In genomic region chr4:173119818-173120217, GRCh38 we compare ENCODE assay signal across 26 cellular contexts. TPM values are rescaled to one million over a fixed set of nuclear protein-coding genes. Genes with fewer than 3 reads are reported as not detected.
A peak's percentile ranks its signal among the peaks of the same experiment; 100 is the strongest.
DNase-seq lines count a peak whose midpoint lies in the region; ATAC-seq, FAIRE-seq and TF ChIP-seq lines count a peak whose summit lies in the region.
"Had no signal": no experiment of that assay in that cellular context is flagged by ENCODE, and none has a peak within 500 bp of the region (broad histone marks: within the 10 kb centered on the region; RNA-seq: fewer than 3 reads in every experiment).

No MANE protein-coding gene starts in this region.

- no peaks in the 10 kb centered on the region for H3K9me3 ChIP-seq in fibroblast of lung (ENCODE audit: control insufficient read depth, insufficient read depth, low read depth, low read length)

- no peak overlapping the region for H3K4me2 ChIP-seq in fibroblast of lung (ENCODE audit: extremely low read depth, insufficient read depth, low read length)

- H3K27me3 ChIP-seq in fibroblast of lung (ENCODE audit: control insufficient read depth, insufficient read depth, low read length): no peaks in the 10 kb centered on the region
- H3K27me3 ChIP-seq: brain microvascular endothelial cell, heart right ventricle had no signal

- no peaks in the 10 kb centered on the region for H3K79me2 ChIP-seq in fibroblast of lung (ENCODE audit: control insufficient read depth, insufficient read depth, low read length)

- H3K27me3 Mint-ChIP-seq in activated T-helper 1 cell treated with anti-CD3 and anti-CD28 coated beads, Interleukin-12 subunit alpha, Interleukin-12 subunit beta, Interleukin-2, Interleukin-4 antibody, amounts not matched to agents 30 ng/mL and 10 ng/mL and 1 ng/mL, durations not matched to agents 14 hours and 24 hours and 36 hours (ENCODE audit: insufficient read depth): peaks cover 4% of the 10 kb centered on the region
- H3K27me3 Mint-ChIP-seq: stimulated activated memory B cell treated with anti-CD40 and anti-IgM and Interleukin-4, amounts not matched to agents 10 μg/mL and 1 μg/mL and 100 μg/mL, for 72 hours had no signal

- FAIRE-seq in HTR-8/SVneo (lab: Jason Lieb, UNC): peak; percentile 68

- no peak overlapping the region for H3K27ac ChIP-seq in fibroblast of lung (ENCODE audit: insufficient read depth, low read length)
- H3K27ac ChIP-seq: brain microvascular endothelial cell, coronary artery, WERI-Rb-1 had no signal

- ATAC-seq in SK-N-SH treated with all-trans-retinoic acid at 6 μM for 48 hours: peak; percentile 79
- ATAC-seq in stimulated activated naive CD8-positive, alpha-beta T cell treated with anti-CD3 and anti-CD28 coated beads, Interleukin-15, Interleukin-2, amounts not matched to agents 100 U/mL and 50 U/mL, for 24 hours: no peak
- ATAC-seq: CD8-positive, alpha-beta T cell; heart right ventricle; stimulated activated memory B cell treated with anti-CD40 and anti-IgM and Interleukin-4, amounts not matched to agents 10 μg/mL and 1 μg/mL and 100 μg/mL, for 72 hours had no signal

- H3K36me3 Mint-ChIP-seq in activated T-helper 1 cell treated with anti-CD3 and anti-CD28 coated beads, Interleukin-12 subunit alpha, Interleukin-12 subunit beta, Interleukin-2, Interleukin-4 antibody, amounts not matched to agents 30 ng/mL and 10 ng/mL and 1 ng/mL, durations not matched to agents 14 hours and 24 hours and 36 hours (ENCODE audit: low read depth): no peaks in the 10 kb centered on the region
- H3K36me3 Mint-ChIP-seq: CD8-positive, alpha-beta T cell; immature natural killer cell; stimulated activated memory B cell treated with anti-CD40 and anti-IgM and Interleukin-4, amounts not matched to agents 10 μg/mL and 1 μg/mL and 100 μg/mL, for 72 hours had no signal

- DNase-seq in HTR-8/SVneo (ENCODE audit: insufficient read length, low spot score) (peak; percentile 39), fibroblast of lung (ENCODE audit: low read depth in 2 of 2) (peak; percentile 3 to 53), stromal cell of bone marrow (ENCODE audit: low read depth) (peak; percentile 9), NCI-H345 treated with DMSO at 0.1 percent for 48 hours (lab: John Stamatoyannopoulos, UW; ENCODE audit: unreplicated experiment) (no peak)
- DNase-seq in stimulated activated naive CD8-positive, alpha-beta T cell treated with anti-CD3 and anti-CD28 coated beads, Interleukin-15, Interleukin-2, amounts not matched to agents 100 U/mL and 50 U/mL, for 24 hours: no peak
- DNase-seq in activated T-helper 1 cell treated with anti-CD3 and anti-CD28 coated beads, Interleukin-12 subunit alpha, Interleukin-12 subunit beta, Interleukin-2, Interleukin-4 antibody, amounts not matched to agents 30 ng/mL and 10 ng/mL and 1 ng/mL, durations not matched to agents 14 hours and 24 hours and 36 hours (ENCODE audit: low spot score): no peak
- DNase-seq: activated CD8-positive, alpha-beta memory T cell treated with anti-CD3 and anti-CD28 coated beads, Interleukin-2, amount 50 U/mL, for 48 hours; activated effector memory CD4-positive, alpha-beta T cell treated with Interleukin-2 at 50 U/mL for 16 hours; brain microvascular endothelial cell; CD8-positive, alpha-beta T cell; DMS153; endodermal cell; GF-D8; heart right ventricle; immature natural killer cell; NCI-H1105; NCI-H2029; NCI-H510A; NK-92 treated with Interleukin-12 subunit alpha and Interleukin-12 subunit beta, amount 100 ng/mL, for 24 hours; posterior cingulate gyrus; WERI-Rb-1 had no signal

- no peaks in the 10 kb centered on the region for H3K36me3 ChIP-seq in fibroblast of lung (ENCODE audit: control insufficient read depth, insufficient read depth, low read length)
- H3K36me3 ChIP-seq: brain microvascular endothelial cell, heart right ventricle, WERI-Rb-1 had no signal

- no peak overlapping the region for H3K27ac Mint-ChIP-seq in activated T-helper 1 cell treated with anti-CD3 and anti-CD28 coated beads, Interleukin-12 subunit alpha, Interleukin-12 subunit beta, Interleukin-2, Interleukin-4 antibody, amounts not matched to agents 30 ng/mL and 10 ng/mL and 1 ng/mL, durations not matched to agents 14 hours and 24 hours and 36 hours
- H3K27ac Mint-ChIP-seq: CD8-positive, alpha-beta T cell; endodermal cell; immature natural killer cell; stimulated activated memory B cell treated with anti-CD40 and anti-IgM and Interleukin-4, amounts not matched to agents 10 μg/mL and 1 μg/mL and 100 μg/mL, for 72 hours; T-helper 2 cell treated with Interferon-gamma antibody and Interleukin-4, amounts not matched to agents 5 μg/mL and 100 μg/mL, for 36 hours had no signal

- H3K9ac ChIP-seq in fibroblast of lung (ENCODE audit: insufficient read depth, low read length): no peak overlapping the region

- H3K4me3 Mint-ChIP-seq in activated T-helper 1 cell treated with anti-CD3 and anti-CD28 coated beads, Interleukin-12 subunit alpha, Interleukin-12 subunit beta, Interleukin-2, Interleukin-4 antibody, amounts not matched to agents 30 ng/mL and 10 ng/mL and 1 ng/mL, durations not matched to agents 14 hours and 24 hours and 36 hours: no peak overlapping the region
- H3K4me3 Mint-ChIP-seq: CD8-positive, alpha-beta T cell; endodermal cell; immature natural killer cell; neural crest cell; stimulated activated memory B cell treated with anti-CD40 and anti-IgM and Interleukin-4, amounts not matched to agents 10 μg/mL and 1 μg/mL and 100 μg/mL, for 72 hours; T-helper 2 cell treated with Interferon-gamma antibody and Interleukin-4, amounts not matched to agents 5 μg/mL and 100 μg/mL, for 36 hours had no signal

- no peak for TF ChIP-seq CTCF in fibroblast of lung (conservative IDR thresholded peaks at IDR 0.05 in 1 of 2, IDR thresholded peaks at IDR 0.05 in 1 of 2; ENCODE audit: low read depth in 1 of 2, low read length in 2 of 2)

- no peak overlapping the region for H2AFZ ChIP-seq in fibroblast of lung (ENCODE audit: low read length)

- H3K4me3 ChIP-seq in fibroblast of lung (replicated peaks in 1 of 4; ENCODE audit: control extremely low read depth in 1 of 4, insufficient read depth in 1 of 4, low read depth in 3 of 4, low read length in 4 of 4): no peak overlapping the region
- H3K4me3 ChIP-seq: coronary artery, heart right ventricle had no signal

- H3K9me3 Mint-ChIP-seq in activated T-helper 1 cell treated with anti-CD3 and anti-CD28 coated beads, Interleukin-12 subunit alpha, Interleukin-12 subunit beta, Interleukin-2, Interleukin-4 antibody, amounts not matched to agents 30 ng/mL and 10 ng/mL and 1 ng/mL, durations not matched to agents 14 hours and 24 hours and 36 hours: peaks cover 3% of the 10 kb centered on the region
- H3K9me3 Mint-ChIP-seq: endodermal cell; T-helper 2 cell treated with Interferon-gamma antibody and Interleukin-4, amounts not matched to agents 5 μg/mL and 100 μg/mL, for 36 hours had no signal

- intact Hi-C loops in activated T-helper 1 cell treated with anti-CD3 and anti-CD28 coated beads, Interleukin-12 subunit alpha, Interleukin-12 subunit beta, Interleukin-2, Interleukin-4 antibody, amounts not matched to agents 30 ng/mL and 10 ng/mL and 1 ng/mL, durations not matched to agents 14 hours and 24 hours and 36 hours (cut with micrococcal nuclease): no loop called here

- no peaks in the 10 kb centered on the region for H4K20me1 ChIP-seq in fibroblast of lung (ENCODE audit: control insufficient read depth, extremely low read depth, insufficient read depth, low read length)

- no peaks in the 10 kb centered on the region for H3K4me1 Mint-ChIP-seq in activated T-helper 1 cell treated with anti-CD3 and anti-CD28 coated beads, Interleukin-12 subunit alpha, Interleukin-12 subunit beta, Interleukin-2, Interleukin-4 antibody, amounts not matched to agents 30 ng/mL and 10 ng/mL and 1 ng/mL, durations not matched to agents 14 hours and 24 hours and 36 hours (ENCODE audit: low read depth)
- H3K4me1 Mint-ChIP-seq: immature natural killer cell, neural crest cell had no signal

- no peaks in the 10 kb centered on the region for H3K4me1 ChIP-seq in fibroblast of lung (ENCODE audit: control insufficient read depth, extremely low read depth, insufficient read depth, low read length)

TF ChIP-seq in SK-N-SH treated with all-trans-retinoic acid at 6 μM for 48 hours, 23 proteins besides CTCF, POLR2A, EP300 and RAD21:
- peak; percentile 69 for TF ChIP-seq TOX (CRISPR knock-in tag; IDR thresholded peaks at IDR 0.05; ENCODE audit: borderline replicate concordance)
- TF ChIP-seq OSR1 (CRISPR knock-in tag; IDR thresholded peaks at IDR 0.05): no peak
- peak; percentile 27; the same call in 1 of the 2 replicates for TF ChIP-seq ISL1 (CRISPR knock-in tag; IDR thresholded peaks at IDR 0.05)

RNA-seq across cellular contexts. Expression of gene GALNT7, which starts 48.8 kb away (rescaled TPM):
- 25.4 and 45.4 TPM in 2 replicates for total RNA-seq in fibroblast of lung
- polyA plus RNA-seq in fibroblast of lung: 26.7 and 40.4 TPM in 2 replicates
- polyA plus RNA-seq in fibroblast of lung (2012): 18.5 and 25.0 TPM in 2 replicates
- 8.4 and 17.8 TPM in 2 replicates for polyA minus RNA-seq in fibroblast of lung (ENCODE audit: low replicate concordance)
- 24.6 and 30.5 TPM in 2 replicates for total RNA-seq in activated T-helper 1 cell treated with anti-CD3 and anti-CD28 coated beads, Interleukin-12 subunit alpha, Interleukin-12 subunit beta, Interleukin-2, Interleukin-4 antibody, amounts not matched to agents 30 ng/mL and 10 ng/mL and 1 ng/mL, durations not matched to agents 14 hours and 24 hours and 36 hours

Comparison
In these comparisons a context has a peak if more than half of its experiments do, and no peak if none do; other contexts are left out.
1. DNase-seq: peak in HTR-8/SVneo (single experiment), fibroblast of lung (2 of 2) and stromal cell of bone marrow (single experiment); none in stimulated activated naive CD8-positive, alpha-beta T cell treated with anti-CD3 and anti-CD28 coated beads, Interleukin-15, Interleukin-2, amounts not matched to agents 100 U/mL and 50 U/mL, for 24 hours (single experiment), activated T-helper 1 cell treated with anti-CD3 and anti-CD28 coated beads, Interleukin-12 subunit alpha, Interleukin-12 subunit beta, Interleukin-2, Interleukin-4 antibody, amounts not matched to agents 30 ng/mL and 10 ng/mL and 1 ng/mL, durations not matched to agents 14 hours and 24 hours and 36 hours (single experiment) and NCI-H345 treated with DMSO at 0.1 percent for 48 hours (single experiment).